In the genomic region with DNA sequence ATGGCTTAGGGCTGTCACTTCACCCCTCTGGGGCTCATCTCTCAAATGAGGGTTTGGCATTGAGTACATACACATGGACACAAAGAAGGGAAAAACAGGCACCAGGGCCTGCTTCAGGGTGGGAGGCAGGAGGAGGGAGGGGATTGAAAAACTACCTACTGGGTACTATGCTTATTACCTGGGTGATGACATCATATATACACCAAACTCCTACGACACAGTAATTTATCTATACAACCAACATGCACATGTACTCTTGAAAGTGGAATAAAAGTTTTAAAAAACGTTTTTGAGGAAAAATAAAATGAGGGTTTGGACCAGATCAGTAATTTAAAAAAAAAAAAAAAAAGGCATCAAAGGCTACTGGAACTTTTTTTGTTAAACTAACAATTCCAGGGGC, we compare ENCODE assay signal across 17 cellular contexts. TPM values are rescaled to one million over a fixed set of nuclear protein-coding genes. Genes with fewer than 3 reads are reported as not detected.
DNase-seq lines count a peak whose midpoint lies in the region; ATAC-seq lines count a peak whose summit lies in the region.
"Had no signal": no experiment of that assay in that cellular context is flagged by ENCODE, and none has a peak within 500 bp of the region (broad histone marks: within the 10 kb centered on the region; RNA-seq: fewer than 3 reads in every experiment).

No MANE protein-coding gene starts in this region.

- no peak for ATAC-seq in stimulated activated naive CD8-positive, alpha-beta T cell treated with anti-CD3 and anti-CD28 coated beads, Interleukin-15, Interleukin-2, amounts not matched to agents 100 U/mL and 50 U/mL, for 24 hours
- ATAC-seq in effector memory CD8-positive, alpha-beta T cell (replicated peaks): no peak
- ATAC-seq: left ventricle myocardium superior had no signal

- H3K27me3 Mint-ChIP-seq in stimulated activated naive CD8-positive, alpha-beta T cell treated with anti-CD3 and anti-CD28 coated beads, Interleukin-15, Interleukin-2, amounts not matched to agents 100 ng/mL and 50 ng/mL, for 24 hours: no peaks in the 10 kb centered on the region
- no peaks in the 10 kb centered on the region for H3K27me3 Mint-ChIP-seq in activated CD4-positive, alpha-beta memory T cell treated with anti-CD3 and anti-CD28 coated beads for 36 hours
- H3K27me3 Mint-ChIP-seq in effector memory CD8-positive, alpha-beta T cell: no peaks in the 10 kb centered on the region

- POLR2A ChIA-PET in activated CD4-positive, alpha-beta memory T cell treated with anti-CD3 and anti-CD28 coated beads for 36 hours (lab: Charles Lee): no interaction called here

- intact Hi-C loops in activated CD4-positive, alpha-beta memory T cell treated with anti-CD3 and anti-CD28 coated beads for 36 hours (cut with micrococcal nuclease): loop anchor here (5.0 kb wide), 7 partner anchors 41 to 624 kb away; partner anchors contain the start of gene CCDC88C

- H3K4me1 Mint-ChIP-seq in stimulated activated naive CD8-positive, alpha-beta T cell treated with anti-CD3 and anti-CD28 coated beads, Interleukin-15, Interleukin-2, amounts not matched to agents 100 ng/mL and 50 ng/mL, for 24 hours (ENCODE audit: low read depth): peaks cover 96% of the 10 kb centered on the region
- peaks cover 98% of the 10 kb centered on the region for H3K4me1 Mint-ChIP-seq in activated CD4-positive, alpha-beta memory T cell treated with anti-CD3 and anti-CD28 coated beads for 36 hours (ENCODE audit: low read depth)
- H3K4me1 Mint-ChIP-seq in effector memory CD8-positive, alpha-beta T cell (ENCODE audit: low read depth in 2 of 2): peaks cover 66 to 77% of the 10 kb centered on the region in 2 donors

- CTCF ChIA-PET in activated CD4-positive, alpha-beta memory T cell treated with anti-CD3 and anti-CD28 coated beads for 36 hours (lab: Charles Lee): no interaction called here

- no peak for DNase-seq in stimulated activated naive CD8-positive, alpha-beta T cell treated with anti-CD3 and anti-CD28 coated beads, Interleukin-15, Interleukin-2, amounts not matched to agents 100 U/mL and 50 U/mL, for 24 hours
- DNase-seq in activated CD4-positive, alpha-beta memory T cell treated with anti-CD3 and anti-CD28 coated beads for 36 hours: no peak
- DNase-seq in effector memory CD8-positive, alpha-beta T cell: no peak
- DNase-seq in islet precursor cell: no peak
- DNase-seq in NCI-H524 (lab: John Stamatoyannopoulos, UW): no peak
- no peak for DNase-seq in HUDEP-2 (lab: John Stamatoyannopoulos, UW; ENCODE audit: unreplicated experiment in 76 of 76)
- DNase-seq: effector CD8-positive, alpha-beta T cell; H9; left ventricle myocardium superior; NCI-H1930; NCI-H446 treated with DMSO at 0.1 percent for 48 hours; ovary; sigmoid colon; stimulated activated CD4-positive, alpha-beta T cell treated with anti-CD3 and anti-CD28 coated beads, Interleukin-2, amount 100 ng/mL, for 24 hours; SW 1271; WERI-Rb-1 had no signal

- H3K36me3 Mint-ChIP-seq in stimulated activated naive CD8-positive, alpha-beta T cell treated with anti-CD3 and anti-CD28 coated beads, Interleukin-15, Interleukin-2, amounts not matched to agents 100 ng/mL and 50 ng/mL, for 24 hours (ENCODE audit: low read depth): no peaks in the 10 kb centered on the region
- H3K36me3 Mint-ChIP-seq in activated CD4-positive, alpha-beta memory T cell treated with anti-CD3 and anti-CD28 coated beads for 36 hours: no peaks in the 10 kb centered on the region
- peaks cover 46% of the 10 kb centered on the region for H3K36me3 Mint-ChIP-seq in effector memory CD8-positive, alpha-beta T cell (ENCODE audit: insufficient read depth)

- no peaks in the 10 kb centered on the region for H3K9me3 Mint-ChIP-seq in stimulated activated naive CD8-positive, alpha-beta T cell treated with anti-CD3 and anti-CD28 coated beads, Interleukin-15, Interleukin-2, amounts not matched to agents 100 ng/mL and 50 ng/mL, for 24 hours
- no peaks in the 10 kb centered on the region for H3K9me3 Mint-ChIP-seq in activated CD4-positive, alpha-beta memory T cell treated with anti-CD3 and anti-CD28 coated beads for 36 hours
- no peaks in the 10 kb centered on the region for H3K9me3 Mint-ChIP-seq in effector memory CD8-positive, alpha-beta T cell

- H3K27ac Mint-ChIP-seq in stimulated activated naive CD8-positive, alpha-beta T cell treated with anti-CD3 and anti-CD28 coated beads, Interleukin-15, Interleukin-2, amounts not matched to agents 100 ng/mL and 50 ng/mL, for 24 hours: peak overlapping the region; percentile 82
- H3K27ac Mint-ChIP-seq in activated CD4-positive, alpha-beta memory T cell treated with anti-CD3 and anti-CD28 coated beads for 36 hours: peak overlapping the region; percentile 86
- H3K27ac Mint-ChIP-seq in effector memory CD8-positive, alpha-beta T cell: peak overlapping the region; percentile 96 to 99
- H3K27ac Mint-ChIP-seq: H9 had no signal

- peak overlapping the region; percentile 73 for H3K4me3 Mint-ChIP-seq in stimulated activated naive CD8-positive, alpha-beta T cell treated with anti-CD3 and anti-CD28 coated beads, Interleukin-15, Interleukin-2, amounts not matched to agents 100 ng/mL and 50 ng/mL, for 24 hours
- H3K4me3 Mint-ChIP-seq in activated CD4-positive, alpha-beta memory T cell treated with anti-CD3 and anti-CD28 coated beads for 36 hours: peak overlapping the region; percentile 55
- peak overlapping the region; percentile 79 to 92 for H3K4me3 Mint-ChIP-seq in effector memory CD8-positive, alpha-beta T cell
- H3K4me3 Mint-ChIP-seq: H9 had no signal

RNA-seq across cellular contexts. Expression of gene TC2N, which starts 3.6 kb away (rescaled TPM):
- 10 to 100 TPM; 44.9 to 46.6 TPM for total RNA-seq in activated CD4-positive, alpha-beta memory T cell treated with anti-CD3 and anti-CD28 coated beads for 36 hours
